ENCODE assay signal across 7 cellular contexts in the genomic region with DNA sequence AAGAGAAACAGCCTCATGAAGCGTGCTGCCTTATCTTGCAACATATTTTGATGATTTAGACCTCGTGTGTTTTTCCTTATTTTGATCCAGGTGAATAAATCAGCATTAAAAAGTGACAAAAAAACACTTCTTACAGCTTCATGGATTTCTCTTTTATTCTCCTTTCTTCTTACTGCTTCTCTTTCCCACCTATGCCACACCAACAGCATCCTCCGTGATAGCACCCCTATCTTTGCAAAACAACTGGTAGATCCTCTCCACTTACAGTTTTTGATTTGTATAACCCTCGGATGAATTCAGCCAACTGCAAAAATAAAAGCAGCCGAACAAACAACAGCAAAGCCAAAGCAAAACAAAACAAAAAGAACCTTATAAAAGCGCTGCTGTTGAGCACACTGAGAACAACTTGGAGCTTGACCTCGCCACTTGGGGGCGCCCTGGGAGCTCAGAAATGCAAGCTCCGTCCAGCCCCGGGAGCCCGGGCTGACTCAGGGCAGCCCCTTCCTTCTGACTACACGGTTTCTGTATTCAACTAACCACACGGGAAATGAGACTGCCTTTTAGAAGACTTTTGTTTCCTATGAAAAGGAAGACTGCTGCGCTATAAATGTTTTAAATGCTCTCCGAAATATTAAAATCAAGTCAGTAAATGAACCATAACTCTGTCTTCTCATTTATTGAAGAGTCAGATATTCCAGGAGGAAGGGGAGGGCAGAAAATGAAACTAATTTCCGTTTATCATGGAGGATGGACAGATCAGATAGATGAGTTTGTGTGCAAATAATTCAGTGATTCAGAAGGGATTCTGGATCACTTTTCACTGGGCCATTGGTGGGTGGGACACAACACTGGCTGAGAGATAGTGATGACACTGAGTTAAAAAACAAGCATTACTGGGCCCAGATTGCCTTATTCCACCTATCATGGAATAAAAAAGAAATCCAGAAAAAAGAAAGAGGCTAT.
DNase-seq lines count a peak whose midpoint lies in the region; ATAC-seq and TF ChIP-seq lines count a peak whose summit lies in the region.
"Not testable (repeated sequence)": the region's sequence is repeated elsewhere in the genome, so short reads cannot be mapped to it uniquely, and the experiment has no call there.

No MANE protein-coding gene starts in this region.

- not testable (repeated sequence) for TF ChIP-seq POLR2A in right lobe of liver (IDR thresholded peaks at IDR 0.05)

- H3K9me3 ChIP-seq in right lobe of liver, result not testable (repeated sequence)

- H3K36me3 ChIP-seq in right lobe of liver, result not testable (repeated sequence)

- intact Hi-C loops in right lobe of liver (cut with DNase I), result not testable (repeated sequence)

- WGBS in right lobe of liver (ENCODE audit: insufficient coverage, low coverage, low lambda C conversion rate, missing lambda C conversion rate), result 14% methylated on average over 11 of the region's 16 CpGs

- peak in 3 of 4 donors; percentile 38 to 45 (median 39) for TF ChIP-seq CTCF in right lobe of liver (IDR thresholded peaks at IDR 0.05)

- H3K27ac ChIP-seq in right lobe of liver, result not testable (repeated sequence)

- not testable (repeated sequence) for H3K4me3 Mint-ChIP-seq in central memory CD8-positive, alpha-beta T cell

- peak; percentile 47 for TF ChIP-seq RAD21 in Ishikawa (IDR thresholded peaks at IDR 0.05; ENCODE audit: low read depth)

- not testable (repeated sequence) for TF ChIP-seq EP300 in Ishikawa (IDR thresholded peaks at IDR 0.05; ENCODE audit: borderline replicate concordance)

- not testable (repeated sequence) for H3K4me1 Mint-ChIP-seq in central memory CD8-positive, alpha-beta T cell

- H3K4me3 ChIP-seq in right lobe of liver, result not testable (repeated sequence)

- H3K27me3 ChIP-seq in right lobe of liver, result not testable (repeated sequence)

- H3K27ac Mint-ChIP-seq in central memory CD8-positive, alpha-beta T cell (ENCODE audit: low read depth), result not testable (repeated sequence)

- peak; percentile 99 for ATAC-seq in GM18867 (IDR thresholded peaks at IDR 0.05; ENCODE audit: unreplicated experiment)
- peak; percentile 97 for ATAC-seq in HG02610 (IDR thresholded peaks at IDR 0.05; ENCODE audit: unreplicated experiment)
- ATAC-seq in central memory CD8-positive, alpha-beta T cell (replicated peaks; ENCODE audit: extremely low read depth, poor library complexity, severe bottlenecking), result peak; percentile 98
- ATAC-seq in right lobe of liver, result peak; percentile 99 to 100 (median 100)

- H3K27me3 Mint-ChIP-seq in central memory CD8-positive, alpha-beta T cell, result not testable (repeated sequence)

- not testable (repeated sequence) for H3K9me3 Mint-ChIP-seq in central memory CD8-positive, alpha-beta T cell

- peak; percentile 44 to 74 for DNase-seq in activated CD8-positive, alpha-beta memory T cell treated with anti-CD3 and anti-CD28 coated beads for 1 hour (ENCODE audit: extremely low read depth in 1 of 2, low read depth in 1 of 2)
- peak; percentile 64 to 69 for DNase-seq in central memory CD8-positive, alpha-beta T cell (ENCODE audit: low spot score in 2 of 2)
- DNase-seq in right lobe of liver, result peak; percentile 78 to 87 (median 82)
- peak; percentile 90 to 92 for DNase-seq in stimulated activated CD4-positive, alpha-beta T cell treated with anti-CD3 and anti-CD28 coated beads, Interleukin-2, amount 100 ng/mL, for 48 hours

- not testable (repeated sequence) for H3K36me3 Mint-ChIP-seq in central memory CD8-positive, alpha-beta T cell (ENCODE audit: insufficient read depth)

- H3K4me1 ChIP-seq in right lobe of liver, result not testable (repeated sequence)
